In genomic region chr11:67382481-67383136, GRCh38 we compare ENCODE assay signal across 1 cellular context.
A peak's percentile ranks its signal among the peaks of the same experiment; 100 is the strongest.
TF ChIP-seq lines count a peak whose summit lies in the region.

No MANE protein-coding gene starts in this region.

TF ChIP-seq in K562, 482 proteins besides CTCF, POLR2A, EP300 and RAD21 (continued from another document and continues in another):
- TF ChIP-seq ZMIZ1 (IDR thresholded peaks at IDR 0.05; ENCODE audit: low read depth in 2 of 2, low read length in 2 of 2) (0 out of 4 replicates have a peak, but pooled peaks of 1 of the 2 experiments have one; percentile 52), KAT7 (CRISPR knock-in tag; IDR thresholded peaks at IDR 0.05; ENCODE audit: borderline replicate concordance) (no peak), EHMT2 (IDR thresholded peaks at IDR 0.05) (no peak), USF1 (CRISPR knock-in tag; IDR thresholded peaks at IDR 0.05) (no peak), RBM39 (optimal IDR thresholded peaks at IDR 0.05; ENCODE audit: low read depth, low read length) (peak; percentile 51), ZBTB43 (CRISPR knock-in tag; IDR thresholded peaks at IDR 0.05) (no peak), MLX (CRISPR knock-in tag; conservative IDR thresholded peaks at IDR 0.05) (no peak), CUX1 (CRISPR knock-in tag; IDR thresholded peaks at IDR 0.05) (no peak), NR3C1 (CRISPR knock-in tag; IDR thresholded peaks at IDR 0.05) (no peak), CBX1 (IDR thresholded peaks at IDR 0.05; ENCODE audit: low read depth) (0 out of 2 replicates have a peak, but pooled peaks have one; percentile 41), ZNF3 (CRISPR knock-in tag; IDR thresholded peaks at IDR 0.05) (no peak), MTA1 (IDR thresholded peaks at IDR 0.05; ENCODE audit: borderline replicate concordance) (peak; percentile 45; the same call in 1 of the 2 replicates), SRSF7 (optimal IDR thresholded peaks at IDR 0.05; ENCODE audit: low read depth, low read length) (no peak), THRA (IDR thresholded peaks at IDR 0.05) (no peak), RCOR1 (IDR thresholded peaks at IDR 0.05; ENCODE audit: borderline replicate concordance in 1 of 2, low read depth in 2 of 2, low read length in 2 of 2) (peak in 1 of 2 experiments; percentile 64; a peak in 1 of 4 replicates), ZNF217 (CRISPR knock-in tag; IDR thresholded peaks at IDR 0.05) (no peak), BDP1 (IDR thresholded peaks at IDR 0.05; ENCODE audit: insufficient read depth, insufficient read length) (no peak), PHTF2 (CRISPR knock-in tag; IDR thresholded peaks at IDR 0.05) (no peak), BRD9 (IDR thresholded peaks at IDR 0.05; ENCODE audit: low read depth, partially characterized antibody) (peak; percentile 88), RHOXF2B (CRISPR knock-in tag; conservative IDR thresholded peaks at IDR 0.05) (0 out of 2 replicates have a peak, but pooled peaks have one; percentile 9), PHB2 (IDR thresholded peaks at IDR 0.05; ENCODE audit: low read depth) (no peak), ZKSCAN3 (CRISPR knock-in tag; IDR thresholded peaks at IDR 0.05) (no peak), CBX5 (IDR thresholded peaks at IDR 0.05; ENCODE audit: borderline replicate concordance, low read depth) (no peak), SRF (CRISPR knock-in tag; IDR thresholded peaks at IDR 0.05) (no peak), CXXC5 (CRISPR knock-in tag; IDR thresholded peaks at IDR 0.05) (0 out of 2 replicates have a peak, but pooled peaks have one; percentile 7), TCF3 (CRISPR knock-in tag; IDR thresholded peaks at IDR 0.05) (peak; percentile 27; the same call in 1 of the 2 replicates), ZNF384 (IDR thresholded peaks at IDR 0.05; ENCODE audit: low read depth, low read length) (0 out of 2 replicates have a peak, but pooled peaks have one; percentile 9), MXD1 (CRISPR knock-in tag; IDR thresholded peaks at IDR 0.05; ENCODE audit: borderline replicate concordance, poor library complexity, severe bottlenecking) (no peak), KLF13 (tag; IDR thresholded peaks at IDR 0.05; ENCODE audit: borderline replicate concordance, low read depth) (no peak), XRCC5 (IDR thresholded peaks at IDR 0.05; ENCODE audit: low read depth, low read length) (peak; percentile 90), ZNF511 (CRISPR knock-in tag; IDR thresholded peaks at IDR 0.05) (no peak), CEBPZ (IDR thresholded peaks at IDR 0.05; ENCODE audit: borderline replicate concordance, low read depth, low read length) (no peak), RNF219 (CRISPR knock-in tag; IDR thresholded peaks at IDR 0.05) (no peak), CBFB (CRISPR knock-in tag; IDR thresholded peaks at IDR 0.05) (no peak), CBFA2T2 (conservative IDR thresholded peaks at IDR 0.05) (no peak), ZFX (CRISPR knock-in tag; IDR thresholded peaks at IDR 0.05) (peak; percentile 48; the same call in 1 of the 2 replicates), ZBTB7A (IDR thresholded peaks at IDR 0.05; ENCODE audit: borderline replicate concordance, control insufficient read depth, low read depth, low read length) (peak; percentile 28; the same call in 1 of the 2 replicates), ZNF830 (CRISPR knock-in tag; IDR thresholded peaks at IDR 0.05) (0 out of 2 replicates have a peak, but pooled peaks have one; percentile 46), ZNF696 (CRISPR knock-in tag; conservative IDR thresholded peaks at IDR 0.05) (no peak)
